ENCODE assay signal across 23 cellular contexts in genomic region chr6:168383062-168383854, GRCh38. TPM values are rescaled to one million over a fixed set of nuclear protein-coding genes. Genes with fewer than 3 reads are reported as not detected.
A peak's percentile ranks its signal among the peaks of the same experiment; 100 is the strongest.
DNase-seq lines count a peak whose midpoint lies in the region; TF ChIP-seq lines count a peak whose summit lies in the region.
"Had no signal": no experiment of that assay in that cellular context is flagged by ENCODE, and none has a peak within 500 bp of the region (broad histone marks: within the 10 kb centered on the region; RNA-seq: fewer than 3 reads in every experiment).

No MANE protein-coding gene starts in this region.

- intact Hi-C loops in posterior vena cava (cut with DNase I) (loop anchor here in 1 of 2 donors (10.0 kb wide), 1 partner anchor 52 kb away; no protein-coding TSS in a partner anchor), CD14-positive monocyte (cut with micrococcal nuclease) (no loop called here)

- H3K27me3 ChIP-seq in adipocyte (replicated peaks; ENCODE audit: control insufficient read depth, insufficient read depth, low read length), result no peaks in the 10 kb centered on the region
- H3K27me3 ChIP-seq: BE2C, MG63 had no signal

- no peak overlapping the region for H3K9ac ChIP-seq in adipocyte (ENCODE audit: low read length)

- peaks cover 4% of the 10 kb centered on the region for H3K27me3 Mint-ChIP-seq in glutamatergic neuron (ENCODE audit: unreplicated experiment)
- peaks cover 0 to 3% (median 2%) of the 10 kb centered on the region in 3 donors for H3K27me3 Mint-ChIP-seq in CD14-positive monocyte (ENCODE audit: low read depth in 3 of 3)

- peaks cover 6% of the 10 kb centered on the region for H3K36me3 Mint-ChIP-seq in glutamatergic neuron (ENCODE audit: unreplicated experiment)
- no peaks in the 10 kb centered on the region for H3K36me3 Mint-ChIP-seq in CD14-positive monocyte

- peak; percentile 41 for DNase-seq in activated effector memory CD4-positive, alpha-beta T cell treated with anti-CD3 and anti-CD28 coated beads, Interleukin-2, amount 50 U/mL, for 16 hours
- no peak for DNase-seq in activated effector memory CD4-positive, alpha-beta T cell treated with Interleukin-2 at 50 U/mL for 16 hours
- no peak for DNase-seq in adipocyte (ENCODE audit: low read depth)
- peak; percentile 1 for DNase-seq in glutamatergic neuron
- peak; percentile 51 for DNase-seq in posterior vena cava (ENCODE audit: low spot score)
- DNase-seq in MV-4-11 (lab: John Stamatoyannopoulos, UW), result no peak
- DNase-seq in RKO (ENCODE audit: low spot score), result no peak
- DNase-seq in CD14-positive monocyte (ENCODE audit: low spot score), result no peak
- DNase-seq: ACHN; BE2C; Calu3; DMS153; GOT3; KG1; NCI-H2029 treated with DMSO at 0.1 percent for 48 hours; NCI-H446 treated with DMSO at 0.1 percent for 48 hours; NCI-H526; NCI-H82; NK-92 treated with Interleukin-12 subunit alpha and Interleukin-12 subunit beta, amount 100 ng/mL, for 24 hours; PC-3; Right ventricle myocardium superior; RPMI8226 had no signal

- peak overlapping the region; percentile 74 for H3K4me3 ChIP-seq in adipocyte (ENCODE audit: low read length)
- H3K4me3 ChIP-seq: MG63 had no signal

- no peak for TF ChIP-seq CTCF in glutamatergic neuron (IDR thresholded peaks at IDR 0.05; ENCODE audit: partially characterized antibody, unreplicated experiment)
- TF ChIP-seq CTCF in CD14-positive monocyte (IDR thresholded peaks at IDR 0.05), result no peak

- H3K4me1 Mint-ChIP-seq in glutamatergic neuron (ENCODE audit: low read depth, unreplicated experiment) (peaks cover 2% of the 10 kb centered on the region), CD14-positive monocyte (no peaks in the 10 kb centered on the region)

- H3K9me3 Mint-ChIP-seq in glutamatergic neuron (ENCODE audit: unreplicated experiment) (peaks cover 13% of the 10 kb centered on the region), CD14-positive monocyte (peaks cover 35 to 57% (median 44%) of the 10 kb centered on the region in 7 donors)

- H3K9me3 ChIP-seq in adipocyte (ENCODE audit: control insufficient read depth, low read length), result no peaks in the 10 kb centered on the region
- H3K9me3 ChIP-seq: BE2C, MG63 had no signal

- H3K27ac Mint-ChIP-seq in glutamatergic neuron (ENCODE audit: unreplicated experiment) (no peak overlapping the region), CD14-positive monocyte (peak overlapping the region in 1 of 7 donors; percentile 57)

- peaks cover 27% of the 10 kb centered on the region for H3K4me1 ChIP-seq in adipocyte (ENCODE audit: control insufficient read depth, insufficient read depth, low read length)
- H3K4me1 ChIP-seq: BE2C had no signal

- no peak overlapping the region for H3K4me3 Mint-ChIP-seq in glutamatergic neuron (ENCODE audit: unreplicated experiment)
- no peak overlapping the region for H3K4me3 Mint-ChIP-seq in CD14-positive monocyte

- no peaks in the 10 kb centered on the region for H3K36me3 ChIP-seq in adipocyte (ENCODE audit: control insufficient read depth, insufficient read depth, low read length, severe bottlenecking)
- H3K36me3 ChIP-seq: BE2C, MG63 had no signal

RNA-seq across cellular contexts. Expression of gene SMOC2, which starts 57.7 kb away (rescaled TPM):
- 0.44 TPM for total RNA-seq in glutamatergic neuron (ENCODE audit: unreplicated experiment)
- 100 to 1,000 TPM in 1 of 2 donors, 10 to 100 TPM in 1; 77.6 to 176 TPM for total RNA-seq in posterior vena cava
- not detected for polyA plus RNA-seq in CD14-positive monocyte
- total RNA-seq: PC-3 had no signal

Comparison
In these comparisons a context has a peak if more than half of its experiments do, and no peak if none do; other contexts are left out.
1. DNase-seq: peak in activated effector memory CD4-positive, alpha-beta T cell treated with anti-CD3 and anti-CD28 coated beads, Interleukin-2, amount 50 U/mL, for 16 hours (single experiment), glutamatergic neuron (single experiment) and posterior vena cava (single experiment); none in activated effector memory CD4-positive, alpha-beta T cell treated with Interleukin-2 at 50 U/mL for 16 hours (single experiment), adipocyte (single experiment), MV-4-11 (single experiment), RKO (single experiment) and CD14-positive monocyte (single experiment).
2. RNA of gene SMOC2, which starts 57.7 kb away (total RNA-seq): 77.6 to 176 TPM in posterior vena cava; 0.44 TPM in glutamatergic neuron (single experiment); every median in the first group is over 10 times any median in the second.